In the genomic region with DNA sequence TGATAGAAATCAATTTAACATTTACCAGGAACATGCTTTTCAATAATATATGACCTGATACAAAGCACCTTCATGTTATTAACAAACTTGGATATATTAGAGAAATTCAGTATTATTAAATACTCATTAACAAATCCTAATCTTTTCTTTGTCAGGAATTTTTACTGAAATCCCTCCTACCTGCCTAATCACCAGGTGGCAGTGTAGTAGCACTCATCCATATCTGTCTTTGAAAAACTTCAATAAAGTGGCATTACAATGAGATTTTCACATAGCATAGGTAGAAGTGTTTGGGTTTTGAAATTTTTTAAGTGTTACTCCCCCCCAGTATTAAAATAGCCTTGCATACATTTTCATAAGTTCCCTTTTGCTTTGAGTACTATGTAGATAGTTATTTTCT, we compare ENCODE assay signal across 8 cellular contexts.
DNase-seq lines count a peak whose midpoint lies in the region; ATAC-seq and TF ChIP-seq lines count a peak whose summit lies in the region.

No MANE protein-coding gene starts in this region.

- peak; percentile 35; the same call in 1 of the 2 replicates for TF ChIP-seq CTCF in WI38 (IDR thresholded peaks at IDR 0.05; ENCODE audit: low read depth, low read length)

- no peak overlapping the region for H3K4me3 ChIP-seq in WI38 (ENCODE audit: low read depth, low read length)

- ATAC-seq in HG03571 (IDR thresholded peaks at IDR 0.05; ENCODE audit: unreplicated experiment) (no peak), GM21723 (IDR thresholded peaks at IDR 0.05; ENCODE audit: unreplicated experiment) (no peak), HG03045 (IDR thresholded peaks at IDR 0.05; ENCODE audit: unreplicated experiment) (no peak)

- peak; percentile 91 for TF ChIP-seq RAD21 in Ishikawa (IDR thresholded peaks at IDR 0.05; ENCODE audit: low read depth)

- no peak for TF ChIP-seq EP300 in Ishikawa (IDR thresholded peaks at IDR 0.05; ENCODE audit: borderline replicate concordance)

- DNase-seq in DMS 273 treated with DMSO at 0.1 percent for 48 hours (lab: John Stamatoyannopoulos, UW) (peak; percentile 37), kidney tubule cell (ENCODE audit: low spot score) (peak; percentile 41)
- DNase-seq in activated CD8-positive, alpha-beta memory T cell treated with anti-CD3 and anti-CD28 coated beads for 24 hours: no peak

TF ChIP-seq in Ishikawa, 13 proteins besides CTCF, POLR2A, EP300 and RAD21:
- TF ChIP-seq CREB1 (IDR thresholded peaks at IDR 0.05; ENCODE audit: low read depth) (no peak), EGR1 (IDR thresholded peaks at IDR 0.05) (no peak), TEAD4 (IDR thresholded peaks at IDR 0.05) (no peak), ZBTB7A (IDR thresholded peaks at IDR 0.05; ENCODE audit: low read depth) (no peak), TCF12 (IDR thresholded peaks at IDR 0.05; ENCODE audit: low read depth) (no peak), NFIC (IDR thresholded peaks at IDR 0.05) (no peak), TAF1 (IDR thresholded peaks at IDR 0.05; ENCODE audit: low read depth) (no peak), YY1 (IDR thresholded peaks at IDR 0.05; ENCODE audit: low read depth) (no peak), CEBPB (IDR thresholded peaks at IDR 0.05) (no peak), FOXM1 (IDR thresholded peaks at IDR 0.05; ENCODE audit: borderline replicate concordance, low read depth) (no peak)
- TF ChIP-seq, protein P1, sequence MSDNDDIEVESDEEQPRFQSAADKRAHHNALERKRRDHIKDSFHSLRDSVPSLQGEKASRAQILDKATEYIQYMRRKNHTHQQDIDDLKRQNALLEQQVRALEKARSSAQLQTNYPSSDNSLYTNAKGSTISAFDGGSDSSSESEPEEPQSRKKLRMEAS (IDR thresholded peaks at IDR 0.05): no peak
- TF ChIP-seq, protein P2, sequence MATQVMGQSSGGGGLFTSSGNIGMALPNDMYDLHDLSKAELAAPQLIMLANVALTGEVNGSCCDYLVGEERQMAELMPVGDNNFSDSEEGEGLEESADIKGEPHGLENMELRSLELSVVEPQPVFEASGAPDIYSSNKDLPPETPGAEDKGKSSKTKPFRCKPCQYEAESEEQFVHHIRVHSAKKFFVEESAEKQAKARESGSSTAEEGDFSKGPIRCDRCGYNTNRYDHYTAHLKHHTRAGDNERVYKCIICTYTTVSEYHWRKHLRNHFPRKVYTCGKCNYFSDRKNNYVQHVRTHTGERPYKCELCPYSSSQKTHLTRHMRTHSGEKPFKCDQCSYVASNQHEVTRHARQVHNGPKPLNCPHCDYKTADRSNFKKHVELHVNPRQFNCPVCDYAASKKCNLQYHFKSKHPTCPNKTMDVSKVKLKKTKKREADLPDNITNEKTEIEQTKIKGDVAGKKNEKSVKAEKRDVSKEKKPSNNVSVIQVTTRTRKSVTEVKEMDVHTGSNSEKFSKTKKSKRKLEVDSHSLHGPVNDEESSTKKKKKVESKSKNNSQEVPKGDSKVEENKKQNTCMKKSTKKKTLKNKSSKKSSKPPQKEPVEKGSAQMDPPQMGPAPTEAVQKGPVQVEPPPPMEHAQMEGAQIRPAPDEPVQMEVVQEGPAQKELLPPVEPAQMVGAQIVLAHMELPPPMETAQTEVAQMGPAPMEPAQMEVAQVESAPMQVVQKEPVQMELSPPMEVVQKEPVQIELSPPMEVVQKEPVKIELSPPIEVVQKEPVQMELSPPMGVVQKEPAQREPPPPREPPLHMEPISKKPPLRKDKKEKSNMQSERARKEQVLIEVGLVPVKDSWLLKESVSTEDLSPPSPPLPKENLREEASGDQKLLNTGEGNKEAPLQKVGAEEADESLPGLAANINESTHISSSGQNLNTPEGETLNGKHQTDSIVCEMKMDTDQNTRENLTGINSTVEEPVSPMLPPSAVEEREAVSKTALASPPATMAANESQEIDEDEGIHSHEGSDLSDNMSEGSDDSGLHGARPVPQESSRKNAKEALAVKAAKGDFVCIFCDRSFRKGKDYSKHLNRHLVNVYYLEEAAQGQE (IDR thresholded peaks at IDR 0.05; ENCODE audit: low read depth): no peak
- TF ChIP-seq, protein P3, sequence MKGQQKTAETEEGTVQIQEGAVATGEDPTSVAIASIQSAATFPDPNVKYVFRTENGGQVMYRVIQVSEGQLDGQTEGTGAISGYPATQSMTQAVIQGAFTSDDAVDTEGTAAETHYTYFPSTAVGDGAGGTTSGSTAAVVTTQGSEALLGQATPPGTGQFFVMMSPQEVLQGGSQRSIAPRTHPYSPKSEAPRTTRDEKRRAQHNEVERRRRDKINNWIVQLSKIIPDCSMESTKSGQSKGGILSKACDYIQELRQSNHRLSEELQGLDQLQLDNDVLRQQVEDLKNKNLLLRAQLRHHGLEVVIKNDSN (IDR thresholded peaks at IDR 0.05): no peak
